Comparison of ENCODE assay signal across 1 cellular context in genomic region chr16:28732455-28733124, GRCh38. TPM values are rescaled to one million over a fixed set of nuclear protein-coding genes. Genes with fewer than 3 reads are reported as not detected.
"Had no signal": no experiment of that assay in that cellular context is flagged by ENCODE, and none has a peak within 500 bp of the region (broad histone marks: within the 10 kb centered on the region; RNA-seq: fewer than 3 reads in every experiment).

No MANE protein-coding gene starts in this region.

RNA-seq across cellular contexts. Expression of gene NPIPB9, which starts 19.0 kb away (rescaled TPM):
- total RNA-seq: RPMI7951 had no signal
